In genomic region chr2:10120938-10121574, GRCh38 we compare ENCODE assay signal across 8 cellular contexts. TPM values are rescaled to one million over a fixed set of nuclear protein-coding genes. Genes with fewer than 3 reads are reported as not detected.
DNase-seq lines count a peak whose midpoint lies in the region; ATAC-seq and TF ChIP-seq lines count a peak whose summit lies in the region.

No MANE protein-coding gene starts in this region.

- H3K79me2 ChIP-seq in osteoblast (ENCODE audit: insufficient read depth, low read length) = peaks cover 20% of the 10 kb centered on the region

- H3K4me1 Mint-ChIP-seq in endodermal cell = peaks cover 13% of the 10 kb centered on the region

- H3K36me3 ChIP-seq in left ventricle myocardium inferior (no peaks in the 10 kb centered on the region), Panc1 (ENCODE audit: control insufficient read depth, insufficient read depth, low read length) (peaks cover 8% of the 10 kb centered on the region), endodermal cell (ENCODE audit: control insufficient read depth, insufficient read depth, low read length) (peaks cover 18% of the 10 kb centered on the region), osteoblast (ENCODE audit: insufficient read depth, low read length) (peaks cover 5% of the 10 kb centered on the region)

- peak overlapping the region; percentile 95 for H2AFZ ChIP-seq in osteoblast (ENCODE audit: low read length)

- H3K4me3 Mint-ChIP-seq in endodermal cell = peak overlapping the region; percentile 90

- H3K27me3 Mint-ChIP-seq in endodermal cell (ENCODE audit: insufficient read depth) = no peaks in the 10 kb centered on the region

- no peaks in the 10 kb centered on the region for H3K9me3 ChIP-seq in left ventricle myocardium inferior (replicated peaks)
- H3K9me3 ChIP-seq in Panc1 (ENCODE audit: control insufficient read depth, insufficient read depth, low read depth, low read length) = no peaks in the 10 kb centered on the region
- H3K9me3 ChIP-seq in endodermal cell (ENCODE audit: control insufficient read depth, low read length) = no peaks in the 10 kb centered on the region
- H3K9me3 ChIP-seq in osteoblast (ENCODE audit: low read depth, low read length) = no peaks in the 10 kb centered on the region

- peak overlapping the region; percentile 74 for H3K9ac ChIP-seq in endodermal cell (ENCODE audit: extremely low read depth, low read length, poor library complexity, severe bottlenecking)

- no peak for ATAC-seq in left ventricle myocardium superior
- no peak for ATAC-seq in Panc1

- H3K4me3 ChIP-seq in left ventricle myocardium inferior = peak overlapping the region; percentile 78
- H3K4me3 ChIP-seq in Panc1 (ENCODE audit: low read depth in 2 of 2, low read length in 2 of 2) = peak overlapping the region; percentile 54 to 72
- peak overlapping the region; percentile 90 for H3K4me3 ChIP-seq in endodermal cell (ENCODE audit: low read length)
- H3K4me3 ChIP-seq in osteoblast (ENCODE audit: insufficient read depth, low read length) = peak overlapping the region; percentile 72

- H3K27ac ChIP-seq in left ventricle myocardium inferior (replicated peaks) = peak overlapping the region; percentile 80
- peak overlapping the region; percentile 100 for H3K27ac ChIP-seq in Panc1 (ENCODE audit: low read length)
- peak overlapping the region; percentile 80 for H3K27ac ChIP-seq in endodermal cell (ENCODE audit: low read depth, low read length)
- H3K27ac ChIP-seq in osteoblast (ENCODE audit: low read depth, low read length) = peak overlapping the region; percentile 76

- peak overlapping the region; percentile 97 for H3K27ac Mint-ChIP-seq in endodermal cell

- POLR2A ChIA-PET in Panc1 (lab: Charles Lee) = interaction anchor here (0.5 kb wide), 1 partner anchor 78 kb away, joined by 3 read pairs; no protein-coding TSS in a partner anchor

- H3K4me1 ChIP-seq in left ventricle myocardium inferior (peaks cover 40% of the 10 kb centered on the region), Panc1 (ENCODE audit: control insufficient read depth, insufficient read depth, low read length) (peaks cover 36% of the 10 kb centered on the region), endodermal cell (ENCODE audit: control insufficient read depth, insufficient read depth, low read length) (no peaks in the 10 kb centered on the region), osteoblast (ENCODE audit: insufficient read depth, low read length) (peaks cover 40% of the 10 kb centered on the region)

- CTCF ChIA-PET in Panc1 (lab: Charles Lee) = interaction anchor here (0.6 kb wide), 1 partner anchor 46 kb away, joined by 10 read pairs; no protein-coding TSS in a partner anchor

- TSS peak; percentile 90 for BruUV-seq in Panc1 (replicated peaks; lab: Mats Ljungman, UMichigan)

- DNase-seq in left ventricle myocardium inferior (no peak), left ventricle myocardium superior (no peak), Panc1 (ENCODE audit: low read depth, low spot score) (no peak), endodermal cell (no peak), osteoblast (ENCODE audit: insufficient read length, low spot score, missing footprints) (peak; percentile 75), AG20443 (ENCODE audit: low spot score) (no peak), GM03348 (ENCODE audit: low spot score) (no peak)
- DNase-seq in activated CD8-positive, alpha-beta memory T cell treated with anti-CD3 and anti-CD28 coated beads for 24 hours = no peak

- no peaks in the 10 kb centered on the region for H3K9me3 Mint-ChIP-seq in endodermal cell

- intact Hi-C loops in left ventricle myocardium inferior (cut with micrococcal nuclease) (no loop called here), left ventricle myocardium superior (cut with micrococcal nuclease) (no loop called here), Panc1 (cut with micrococcal nuclease; ENCODE audit: unreplicated experiment) (loop anchor here (10.0 kb wide), 1 partner anchor 46 kb away; no protein-coding TSS in a partner anchor)

- TF ChIP-seq CTCF in left ventricle myocardium inferior (IDR thresholded peaks at IDR 0.05; ENCODE audit: borderline replicate concordance) = no peak
- TF ChIP-seq CTCF in Panc1 (IDR thresholded peaks at IDR 0.05) = no peak
- no peak for TF ChIP-seq CTCF in endodermal cell (conservative IDR thresholded peaks at IDR 0.05)
- no peak for TF ChIP-seq CTCF in osteoblast (IDR thresholded peaks at IDR 0.05; ENCODE audit: extremely low read depth, low read depth, low read length)

- H4K20me1 ChIP-seq in osteoblast (ENCODE audit: insufficient read depth, low read length) = no peaks in the 10 kb centered on the region

- peak overlapping the region; percentile 87 for H3K4me2 ChIP-seq in osteoblast (ENCODE audit: insufficient read depth, low read length)

- WGBS in endodermal cell (ENCODE audit: insufficient coverage in 1 of 2, insufficient read length in 1 of 2), 2 experiments = 17 to 19% methylated on average over 6 to 9 of the region's 9 CpGs

- in situ Hi-C loops in Panc1 (cut with HindIII; ENCODE audit: low pct_unique_long_range_greater_than_20kb, low sequenced_read_pairs) = loop anchor here (25.0 kb wide), 1 partner anchor 316 kb away; the partner anchor contains the start of gene ODC1

- H3K36me3 Mint-ChIP-seq in endodermal cell (ENCODE audit: low read depth) = peaks cover 26% of the 10 kb centered on the region

- peaks cover 25% of the 10 kb centered on the region for H3K27me3 ChIP-seq in left ventricle myocardium inferior (ENCODE audit: low read depth)
- no peaks in the 10 kb centered on the region for H3K27me3 ChIP-seq in Panc1 (ENCODE audit: control insufficient read depth, insufficient read depth, low read length)
- H3K27me3 ChIP-seq in endodermal cell (ENCODE audit: control insufficient read depth, insufficient read depth, low read length, poor library complexity, severe bottlenecking) = no peaks in the 10 kb centered on the region
- no peaks in the 10 kb centered on the region for H3K27me3 ChIP-seq in osteoblast (ENCODE audit: insufficient read depth, low read length)

RNA-seq across cellular contexts. Expression of gene RRM2, which starts 1.5 kb away (rescaled TPM):
- total RNA-seq in left ventricle myocardium inferior (2.1 TPM), left ventricle myocardium superior (1.3 TPM), Panc1 (2021; ENCODE audit: unreplicated experiment) (294 TPM), endodermal cell (100 to 1,000 TPM; 142 to 157 TPM), osteoblast (4.3 and 7.4 TPM in 2 replicates)
- polyA plus RNA-seq in Panc1 (2012; ENCODE audit: insufficient read length) = 119 TPM
- 152 TPM for polyA plus RNA-seq in endodermal cell (2013, experiment 1 of 2)
- 130 TPM for polyA plus RNA-seq in endodermal cell (2013, experiment 2 of 2)

RNA-seq across cellular contexts. Expression of gene CYS1, which starts 40.8 kb away (rescaled TPM):
- total RNA-seq in left ventricle myocardium inferior = 3.3 TPM
- 3.0 TPM for total RNA-seq in left ventricle myocardium superior
- 20.4 TPM for total RNA-seq in Panc1 (2021; ENCODE audit: unreplicated experiment)
- polyA plus RNA-seq in Panc1 (2012; ENCODE audit: insufficient read length) = 28.5 TPM
- total RNA-seq in endodermal cell = under 1 TPM; 0.29 to 0.44 TPM
- 0.14 TPM for polyA plus RNA-seq in endodermal cell (2013, experiment 1 of 2)
- 0.50 TPM for polyA plus RNA-seq in endodermal cell (2013, experiment 2 of 2)
- total RNA-seq in osteoblast = 0.36 and 1.5 TPM in 2 replicates

Comparison
In these comparisons a context has a peak if more than half of its experiments do, and no peak if none do; other contexts are left out.
1. RNA of gene RRM2, which starts 1.5 kb away (total RNA-seq): 294 TPM in Panc1 (single experiment) and 142 to 157 TPM in endodermal cell; 4.3 to 7.4 TPM in osteoblast, 2.1 TPM in left ventricle myocardium inferior (single experiment) and 1.3 TPM in left ventricle myocardium superior (single experiment); every median in the first group is over 10 times any median in the second.
2. Peak in every context shown above with its lines, with median percentiles within 50 percentile points of each other: H3K27ac ChIP-seq and H3K4me3 ChIP-seq.